Comparison of ENCODE assay signal across 8 cellular contexts in the genomic region with DNA sequence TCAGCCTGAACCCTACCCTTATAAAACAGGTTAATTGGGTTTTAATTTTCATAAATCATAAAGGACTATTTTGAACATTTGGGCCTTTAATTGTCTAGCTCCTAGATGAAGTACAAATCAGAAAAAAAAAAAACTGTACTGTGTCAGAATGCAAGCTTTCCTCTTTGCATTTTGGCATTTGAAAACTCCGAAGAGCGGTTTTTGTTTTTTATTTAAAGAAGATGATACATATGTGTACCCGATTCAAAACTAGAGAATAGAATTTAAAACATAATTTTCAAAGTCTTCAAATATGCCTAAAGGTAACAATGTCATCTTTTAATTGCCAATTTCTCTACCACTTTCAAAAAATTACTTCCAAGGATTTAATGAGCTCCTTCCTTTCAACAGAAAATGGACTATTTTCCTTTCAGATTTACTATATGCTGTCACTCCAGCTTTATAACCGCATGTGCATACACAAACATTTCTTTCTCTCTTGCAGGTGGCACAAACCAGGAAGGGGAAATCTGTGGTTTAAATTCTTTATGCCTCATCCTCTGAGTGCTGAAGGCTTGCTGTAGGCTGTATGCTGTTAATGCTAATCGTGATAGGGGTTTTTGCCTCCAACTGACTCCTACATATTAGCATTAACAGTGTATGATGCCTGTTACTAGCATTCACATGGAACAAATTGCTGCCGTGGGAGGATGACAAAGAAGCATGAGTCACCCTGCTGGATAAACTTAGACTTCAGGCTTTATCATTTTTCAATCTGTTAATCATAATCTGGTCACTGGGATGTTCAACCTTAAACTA. TPM values are rescaled to one million over a fixed set of nuclear protein-coding genes. Genes with fewer than 3 reads are reported as not detected.
DNase-seq lines count a peak whose midpoint lies in the region; ATAC-seq and TF ChIP-seq lines count a peak whose summit lies in the region.

No MANE protein-coding gene starts in this region.

- no peaks in the 10 kb centered on the region for H3K27me3 ChIP-seq in brain microvascular endothelial cell (replicated peaks)
- H3K27me3 ChIP-seq in stomach, result no peaks in the 10 kb centered on the region

- ATAC-seq in HG03280 (IDR thresholded peaks at IDR 0.05; ENCODE audit: unreplicated experiment) (peak; percentile 24), T-cell (replicated peaks in 1 of 4) (peak; percentile 77 to 91 (median 88)), GM21360 (IDR thresholded peaks at IDR 0.05; ENCODE audit: unreplicated experiment) (no peak)

- no peaks in the 10 kb centered on the region for H3K9me3 Mint-ChIP-seq in T-cell

- H3K36me3 Mint-ChIP-seq in T-cell, result peaks cover 23% of the 10 kb centered on the region

- intact Hi-C loops in stomach (cut with DNase I; ENCODE audit: low total_unique reads), result no loop called here

- H3K4me1 Mint-ChIP-seq in T-cell, result peaks cover 22 to 74% (median 62%) of the 10 kb centered on the region in 3 donors

- H3K4me3 ChIP-seq in brain microvascular endothelial cell (ENCODE audit: low read depth, low read length) (no peak overlapping the region), stomach (no peak overlapping the region)

- DNase-seq in activated effector memory CD4-positive, alpha-beta T cell treated with anti-CD3 and anti-CD28 coated beads, Interleukin-2, amount 50 U/mL, for 16 hours, result peak; percentile 88
- no peak for DNase-seq in activated effector memory CD4-positive, alpha-beta T cell treated with Interleukin-2 at 50 U/mL for 16 hours
- DNase-seq in T-cell (peak in 18 of 34 experiments; percentile 4 to 31 (median 15)), brain microvascular endothelial cell (peak; percentile 98), occipital lobe (lab: John Stamatoyannopoulos, UW) (peak; percentile 15), stomach (no peak)

- in situ Hi-C loops in brain microvascular endothelial cell (cut with HindIII; ENCODE audit: low pct_ligation_motif_present, low sequenced_read_pairs), result no loop called here

- H3K4me1 ChIP-seq in stomach, result peaks cover 0 to 10% (median 0%) of the 10 kb centered on the region in 4 donors

- H3K27ac Mint-ChIP-seq in T-cell, result peak overlapping the region; percentile 92 to 96

- WGBS in stomach, 5 donors, result 54 to 59% (median 56%) methylated on average over 6 of the region's 6 CpGs

- TF ChIP-seq CTCF in brain microvascular endothelial cell (IDR thresholded peaks at IDR 0.05; ENCODE audit: low read depth, low read length, missing control alignments) (no peak), stomach (IDR thresholded peaks at IDR 0.05) (no peak)

- H3K4me3 Mint-ChIP-seq in T-cell, result peak overlapping the region; percentile 66 to 76 (median 70)

- CTCF ChIA-PET in T-cell (lab: Charles Lee), result interaction anchor here (0.5 to 1.8 kb wide), 8 partner anchors 11 to 280 kb away, joined by 3 to 8 read pairs (median 3); partner anchors contain the start of genes ATP5PF (in 2 of the 2) and GABPA (in 2 of the 2)

- TF ChIP-seq EP300 in stomach (IDR thresholded peaks at IDR 0.05), result no peak

- no peak for TF ChIP-seq POLR2A in stomach (IDR thresholded peaks at IDR 0.05)

- H3K27ac ChIP-seq in brain microvascular endothelial cell, result peak overlapping the region; percentile 94
- H3K27ac ChIP-seq in stomach, result peak overlapping the region in 2 of 5 donors; percentile 15 to 55

- POLR2A ChIA-PET in T-cell (lab: Charles Lee), result interaction anchor here (0.5 to 1.3 kb wide), 4 partner anchors 9 to 189 kb away, joined by 3 to 5 read pairs (median 4); no protein-coding TSS in a partner anchor

- H3K27me3 Mint-ChIP-seq in T-cell, result no peaks in the 10 kb centered on the region

- H3K36me3 ChIP-seq in brain microvascular endothelial cell (replicated peaks) (no peaks in the 10 kb centered on the region), stomach (peaks cover 0 to 21% (median 9%) of the 10 kb centered on the region in 4 donors)

- H3K9me3 ChIP-seq in stomach, result no peaks in the 10 kb centered on the region

RNA-seq across cellular contexts. Expression of gene MRPL39, which starts 33.7 kb away (rescaled TPM):
- 10 to 100 TPM; 10.6 to 18.2 (median 14.8) TPM for total RNA-seq in T-cell
- 32.3 TPM for total RNA-seq in occipital lobe
- 10 to 100 TPM in 2 of 5 donors, 1 to 10 TPM in 2, not detected in 1; 2.9 to 65.6 (median 20.2) TPM for total RNA-seq in stomach
- polyA plus RNA-seq in stomach, result 10 to 100 TPM; 30.9 to 33.7 (median 31.5) TPM

Comparison
In these comparisons a context has a peak if more than half of its experiments do, and no peak if none do; other contexts are left out.
1. DNase-seq: peak in activated effector memory CD4-positive, alpha-beta T cell treated with anti-CD3 and anti-CD28 coated beads, Interleukin-2, amount 50 U/mL, for 16 hours (single experiment), T-cell (18 of 34), brain microvascular endothelial cell (single experiment) and occipital lobe (single experiment); none in activated effector memory CD4-positive, alpha-beta T cell treated with Interleukin-2 at 50 U/mL for 16 hours (single experiment) and stomach (single experiment).